In genomic region chr12:25419595-25419994, GRCh38 we compare ENCODE assay signal across 23 cellular contexts.
"Had no signal": no experiment of that assay in that cellular context is flagged by ENCODE, and none has a peak within 500 bp of the region (broad histone marks: within the 10 kb centered on the region; RNA-seq: fewer than 3 reads in every experiment).

No MANE protein-coding gene starts in this region.

- H3K4me1 ChIP-seq: colonic mucosa, foreskin keratinocyte, gastroesophageal sphincter, left lung, lower lobe of right lung had no signal

- H3K79me2 ChIP-seq: hepatocyte had no signal

- H3K4me2 ChIP-seq: hepatocyte had no signal

- H3K36me3 ChIP-seq: colonic mucosa, esophagus muscularis mucosa, gastroesophageal sphincter, heart left ventricle, left lung, lower lobe of right lung had no signal

- FAIRE-seq: endometrium, frontal cortex, kidney had no signal

- H3K9me3 ChIP-seq: colonic mucosa, esophagus muscularis mucosa, gastroesophageal sphincter, heart left ventricle, left lung, lower lobe of right lung had no signal

- H2AFZ ChIP-seq: hepatocyte had no signal

- H3K27ac ChIP-seq: colonic mucosa, esophagus muscularis mucosa, foreskin keratinocyte, gastroesophageal sphincter, heart left ventricle, hepatocyte, left lung, lower lobe of right lung had no signal

- DNase-seq: colonic mucosa; cortex of kidney; effector CD8-positive, alpha-beta T cell; effector memory CD8-positive, alpha-beta T cell; endodermal cell; foreskin keratinocyte; heart left ventricle; hypothalamus; immature natural killer cell; islet precursor cell; kidney; kidney glomerular epithelial cell; left lung; left ventricle myocardium superior; lower lobe of right lung; mesendoderm; midbrain; naive thymus-derived CD4-positive, alpha-beta T cell had no signal

- H3K4me3 ChIP-seq: colonic mucosa, esophagus muscularis mucosa, gastroesophageal sphincter, heart left ventricle, hepatocyte, left lung, lower lobe of right lung had no signal

- H3K27me3 ChIP-seq: colonic mucosa, esophagus muscularis mucosa, foreskin keratinocyte, gastroesophageal sphincter, heart left ventricle, hepatocyte, left lung had no signal

- ATAC-seq: effector memory CD8-positive, alpha-beta T cell; foreskin keratinocyte; gastroesophageal sphincter; heart left ventricle; left lung; left ventricle myocardium superior; lower lobe of right lung; naive thymus-derived CD4-positive, alpha-beta T cell had no signal
